ENCODE assay signal across 10 cellular contexts in the genomic region with DNA sequence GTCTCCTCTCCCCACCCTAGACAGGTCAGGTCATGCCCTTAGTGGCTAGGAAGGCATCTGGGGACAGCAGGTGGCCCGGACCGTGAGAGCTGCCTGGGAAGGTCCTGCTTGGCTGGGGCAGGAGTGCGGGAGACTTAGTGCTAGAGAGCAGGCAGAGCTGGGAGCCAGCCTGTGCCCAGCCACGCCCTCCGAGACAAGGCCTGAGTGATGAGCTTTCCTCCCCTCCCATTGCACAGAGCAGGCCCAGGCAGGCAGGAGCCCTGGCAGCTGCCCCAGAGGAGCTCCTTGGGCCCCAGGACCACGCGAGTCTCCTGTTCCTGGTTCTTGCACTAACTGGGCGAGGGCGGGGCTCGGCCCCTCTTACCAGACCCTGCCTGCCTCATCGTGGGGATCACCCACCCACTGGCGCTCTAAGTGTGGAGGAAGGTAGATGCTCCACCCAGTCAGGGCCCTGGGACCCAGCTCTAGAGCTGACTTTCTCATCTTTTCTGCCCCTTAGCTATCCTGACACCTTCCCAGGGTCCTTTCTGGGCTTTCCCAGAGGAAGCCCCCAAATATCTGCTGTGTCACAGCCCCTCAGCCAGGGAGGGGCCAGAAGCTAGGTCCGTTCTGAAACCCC. TPM values are rescaled to one million over a fixed set of nuclear protein-coding genes. Genes with fewer than 3 reads are reported as not detected.
DNase-seq lines count a peak whose midpoint lies in the region; ATAC-seq and TF ChIP-seq lines count a peak whose summit lies in the region.
"Had no signal": no experiment of that assay in that cellular context is flagged by ENCODE, and none has a peak within 500 bp of the region (broad histone marks: within the 10 kb centered on the region; RNA-seq: fewer than 3 reads in every experiment).

No MANE protein-coding gene starts in this region.

- 68 to 85% (median 80%) methylated on average over 9 to 13 of the region's 13 CpGs for WGBS in heart left ventricle, 4 donors
- WGBS in thyroid gland, 2 donors = 67 to 81% methylated on average over 5 to 12 of the region's 13 CpGs

- H3K4me3 ChIP-seq in heart left ventricle = no peak overlapping the region
- no peak overlapping the region for H3K4me3 ChIP-seq in thyroid gland (replicated peaks in 1 of 3)
- H3K4me3 ChIP-seq: K562 had no signal

- H3K27me3 ChIP-seq in heart left ventricle (no peaks in the 10 kb centered on the region), thyroid gland (no peaks in the 10 kb centered on the region)

- ATAC-seq in heart left ventricle (peak; percentile 62 to 82 (median 80)), GM18868 (IDR thresholded peaks at IDR 0.05; ENCODE audit: unreplicated experiment) (no peak)
- ATAC-seq: K562 had no signal

- no peaks in the 10 kb centered on the region for H3K36me3 ChIP-seq in heart left ventricle
- no peaks in the 10 kb centered on the region for H3K36me3 ChIP-seq in thyroid gland

- TF ChIP-seq CTCF in heart left ventricle (IDR thresholded peaks at IDR 0.05) (no peak), thyroid gland (IDR thresholded peaks at IDR 0.05) (no peak)

- intact Hi-C loops in heart left ventricle (cut with DNase I) (loop anchor here in 1 of 10 donors (10.0 kb wide), 1 partner anchor 66 kb away; no protein-coding TSS in a partner anchor), thyroid gland (cut with DNase I) (no loop called here)

- H3K27ac ChIP-seq in heart left ventricle (peak overlapping the region in 2 of 12 donors; percentile 3 to 71), thyroid gland (peak overlapping the region; percentile 45 to 97 (median 68))
- H3K27ac ChIP-seq: 22Rv1 had no signal

- H3K9me3 ChIP-seq in heart left ventricle = no peaks in the 10 kb centered on the region
- no peaks in the 10 kb centered on the region for H3K9me3 ChIP-seq in thyroid gland

- DNase-seq in NCI-H1417 (lab: John Stamatoyannopoulos, UW) (peak in 2 of 3 experiments; percentile 29 to 87), NCI-H1417 treated with DMSO at 0.1 percent for 48 hours (lab: John Stamatoyannopoulos, UW) (no peak), NCI-H526 treated with DMSO at 0.1 percent for 48 hours (lab: John Stamatoyannopoulos, UW) (peak; percentile 79), heart left ventricle (peak in 4 of 5 donors; percentile 24 to 67 (median 51)), thyroid gland (peak; percentile 82 to 84), dedifferentiated amniotic fluid mesenchymal stem cell (ENCODE audit: extremely low spot score) (no peak)
- DNase-seq in activated naive CD4-positive, alpha-beta T cell (lab: John Stamatoyannopoulos, UW) = no peak

- H3K4me1 ChIP-seq in heart left ventricle (peaks cover 0 to 23% (median 5%) of the 10 kb centered on the region in 12 donors), thyroid gland (peaks cover 26 to 39% of the 10 kb centered on the region in 2 donors)

- TF ChIP-seq POLR2A in heart left ventricle (IDR thresholded peaks at IDR 0.05) (no peak), thyroid gland (IDR thresholded peaks at IDR 0.05) (no peak)

RNA-seq across cellular contexts. Expression of gene MACROD1, which starts 44.9 kb away (rescaled TPM):
- total RNA-seq in heart left ventricle (100 to 1,000 TPM in 6 of 9 donors, 10 to 100 TPM in 3; 61.3 to 166 (median 116) TPM), thyroid gland (10 to 100 TPM; 62.5 to 89.5 (median 70.0) TPM)
- 100 to 1,000 TPM in 1 of 2 donors, 10 to 100 TPM in 1; 48.9 to 287 TPM for polyA plus RNA-seq in heart left ventricle

Comparison
In these comparisons a context has a peak if more than half of its experiments do, and no peak if none do; other contexts are left out.
1. DNase-seq: peak in NCI-H1417 (2 of 3), NCI-H526 treated with DMSO at 0.1 percent for 48 hours (single experiment), heart left ventricle (4 of 5) and thyroid gland (2 of 2); none in NCI-H1417 treated with DMSO at 0.1 percent for 48 hours (single experiment), activated naive CD4-positive, alpha-beta T cell (0 of 4) and dedifferentiated amniotic fluid mesenchymal stem cell (single experiment).